26 cellular contexts compared by ENCODE assay signal in the genomic region with DNA sequence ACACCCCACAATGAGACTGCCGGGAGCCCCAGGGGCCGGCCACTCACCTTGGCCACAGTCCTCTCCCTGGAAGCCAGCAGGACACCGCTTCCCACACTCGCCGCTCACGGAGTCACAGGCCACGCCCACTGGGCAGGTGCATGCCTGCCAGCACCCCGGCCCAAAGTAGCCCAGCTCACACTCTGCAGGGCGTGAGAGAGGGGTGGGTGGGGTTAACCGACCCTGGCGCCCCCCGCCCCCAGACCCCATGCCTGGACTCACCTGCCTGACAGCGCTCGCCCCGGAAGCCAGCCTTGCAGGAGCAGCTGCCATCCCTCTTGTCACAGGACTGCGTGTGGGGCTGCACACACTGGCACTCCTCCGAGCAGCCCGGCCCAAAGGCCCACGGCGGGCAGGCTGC. TPM values are rescaled to one million over a fixed set of nuclear protein-coding genes. Genes with fewer than 3 reads are reported as not detected.
DNase-seq lines count a peak whose midpoint lies in the region; ATAC-seq and TF ChIP-seq lines count a peak whose summit lies in the region.
"Had no signal": no experiment of that assay in that cellular context is flagged by ENCODE, and none has a peak within 500 bp of the region (broad histone marks: within the 10 kb centered on the region; RNA-seq: fewer than 3 reads in every experiment).

No MANE protein-coding gene starts in this region.

- H2BK5ac ChIP-seq in mesenchymal stem cell (ENCODE audit: low read depth, low read length, poor library complexity, severe bottlenecking): no peak overlapping the region

- H2BK12ac ChIP-seq in mesenchymal stem cell (ENCODE audit: low read length in 2 of 2): no peak overlapping the region

- BruUV-seq in PC-9 (replicated peaks; lab: Mats Ljungman, UMichigan): no TSS peak

- DNase-seq in NCI-H748 (lab: John Stamatoyannopoulos, UW; ENCODE audit: unreplicated experiment): peak; percentile 10
- no peak for DNase-seq in NCI-H748 treated with DMSO at 0.1 percent for 48 hours (lab: John Stamatoyannopoulos, UW)
- DNase-seq in PC-9: no peak
- DNase-seq in mesenchymal stem cell: no peak
- DNase-seq in tibial artery: no peak
- no peak for DNase-seq in activated CD4-positive, alpha-beta T cell treated with anti-CD3 and anti-CD28 coated beads for 4 hours
- no peak for DNase-seq in NCI-H510A treated with DMSO at 0.1 percent for 48 hours (lab: John Stamatoyannopoulos, UW)
- DNase-seq: activated CD4-positive, alpha-beta T cell treated with anti-CD3 and anti-CD28 coated beads for 1 hour; activated CD8-positive, alpha-beta T cell treated with anti-CD3 and anti-CD28 coated beads for 36 hours; activated effector memory CD4-positive, alpha-beta T cell treated with Interleukin-2 at 50 U/mL for 16 hours; DMS79; GF-D8; H7; immature natural killer cell; KG1; left lung; naive thymus-derived CD4-positive, alpha-beta T cell; NCI-H2171; NCI-H526 treated with DMSO at 0.1 percent for 48 hours; small intestine; stimulated activated CD4-positive, alpha-beta T cell treated with anti-CD3 and anti-CD28 coated beads, Interleukin-1b, Interleukin-23, amount 100 ng/mL, for 48 hours; stimulated activated CD8-positive, alpha-beta memory T cell treated with anti-CD3 and anti-CD28 coated beads, Interleukin-4, amount 100 ng/mL, for 48 hours; stomach had no signal

- no peak overlapping the region for H2AK5ac ChIP-seq in mesenchymal stem cell (ENCODE audit: low read length, severe bottlenecking)

- H3K27me3 ChIP-seq in PC-9 (ENCODE audit: insufficient read depth, low read depth) (no peaks in the 10 kb centered on the region), mesenchymal stem cell (ENCODE audit: control insufficient read depth in 1 of 2, insufficient read depth in 1 of 2, low read length in 2 of 2) (peaks cover 0 to 29% of the 10 kb centered on the region in 2 experiments), tibial artery (no peaks in the 10 kb centered on the region)
- H3K27me3 ChIP-seq: left lung, MG63, stomach had no signal

- H3K27ac ChIP-seq in PC-9 (peak overlapping the region; percentile 69), mesenchymal stem cell (ENCODE audit: low read length, poor library complexity, severe bottlenecking) (no peak overlapping the region), tibial artery (peak overlapping the region; percentile 73 to 75)

- H2BK120ac ChIP-seq in mesenchymal stem cell (ENCODE audit: low read depth, low read length): no peak overlapping the region

- 0 out of 2 replicates have a peak overlapping the region, but pooled peaks have one; percentile 54 for H3K4me2 ChIP-seq in PC-9
- no peak overlapping the region for H3K4me2 ChIP-seq in mesenchymal stem cell (ENCODE audit: low read length, poor library complexity, severe bottlenecking)

- TF ChIP-seq CTCF in PC-9 (conservative IDR thresholded peaks at IDR 0.05): no peak
- TF ChIP-seq CTCF in tibial artery (IDR thresholded peaks at IDR 0.05): no peak

- H3K4ac ChIP-seq in mesenchymal stem cell (ENCODE audit: low read depth in 1 of 2, low read length in 2 of 2): no peak overlapping the region

- ATAC-seq in HG03135 (IDR thresholded peaks at IDR 0.05; ENCODE audit: unreplicated experiment): no peak
- ATAC-seq: activated CD8-positive, alpha-beta T cell treated with anti-CD3 and anti-CD28 coated beads for 36 hours; naive thymus-derived CD4-positive, alpha-beta T cell had no signal

- no peak overlapping the region for H4K8ac ChIP-seq in mesenchymal stem cell (ENCODE audit: low read length)

- H3K4me1 ChIP-seq in PC-9 (replicated peaks; ENCODE audit: insufficient read depth) (peaks cover 31% of the 10 kb centered on the region), mesenchymal stem cell (ENCODE audit: control insufficient read depth, insufficient read depth, low read depth, low read length) (peaks cover 23% of the 10 kb centered on the region), tibial artery (peaks cover 0 to 30% (median 20%) of the 10 kb centered on the region in 4 donors)
- H3K4me1 ChIP-seq: stomach had no signal

- WGBS in mesenchymal stem cell: 89% methylated on average over 20 of the region's 20 CpGs

- H3K18ac ChIP-seq in mesenchymal stem cell (ENCODE audit: low read depth in 1 of 2, low read length in 2 of 2): no peak overlapping the region

- no peaks in the 10 kb centered on the region for H3K9me3 ChIP-seq in PC-9 (ENCODE audit: insufficient read depth, low read depth)
- no peaks in the 10 kb centered on the region for H3K9me3 ChIP-seq in mesenchymal stem cell (ENCODE audit: control insufficient read depth, low read length)
- no peaks in the 10 kb centered on the region for H3K9me3 ChIP-seq in tibial artery
- H3K9me3 ChIP-seq: left lung, MG63, stomach had no signal

- CTCF ChIA-PET in PC-9 (lab: Charles Lee): no interaction called here

- no peak overlapping the region for H3K14ac ChIP-seq in mesenchymal stem cell (ENCODE audit: low read length in 2 of 2)

- H3K9ac ChIP-seq in mesenchymal stem cell (ENCODE audit: low read length): peak overlapping the region; percentile 85

- H3K36me3 ChIP-seq in PC-9 (ENCODE audit: low read depth): no peaks in the 10 kb centered on the region
- H3K36me3 ChIP-seq in mesenchymal stem cell (ENCODE audit: control insufficient read depth in 1 of 2, insufficient read depth in 2 of 2, low read depth in 1 of 2, low read length in 2 of 2): peaks cover 0 to 4% of the 10 kb centered on the region in 2 experiments
- H3K36me3 ChIP-seq in tibial artery: peaks cover 6 to 91% (median 44%) of the 10 kb centered on the region in 3 donors

- H2AFZ ChIP-seq in PC-9 (no peak overlapping the region), mesenchymal stem cell (ENCODE audit: low read depth, low read length) (no peak overlapping the region)

- no peak overlapping the region for H3K23ac ChIP-seq in mesenchymal stem cell (ENCODE audit: low read length in 2 of 2)

- no peak overlapping the region for H4K91ac ChIP-seq in mesenchymal stem cell (ENCODE audit: low read length)

- H3K79me2 ChIP-seq in PC-9 (ENCODE audit: low read depth): no peaks in the 10 kb centered on the region

- H3K4me3 ChIP-seq in PC-9: no peak overlapping the region
- peak overlapping the region in 1 of 2 experiments; percentile 50 for H3K4me3 ChIP-seq in mesenchymal stem cell (ENCODE audit: insufficient read depth in 1 of 2, low read depth in 1 of 2, low read length in 2 of 2)
- H3K4me3 ChIP-seq in tibial artery: no peak overlapping the region
- H3K4me3 ChIP-seq: left lung, MG63, stomach had no signal

- intact Hi-C loops in PC-9 (cut with micrococcal nuclease; ENCODE audit: unreplicated experiment): no loop called here
- intact Hi-C loops in tibial artery (cut with DNase I; ENCODE audit: low total_unique reads): no loop called here

- H3F3A ChIP-seq in PC-9 (ENCODE audit: insufficient read depth, low read depth): peaks cover 19% of the 10 kb centered on the region; the same call in 1 of the 2 replicates

- no peaks in the 10 kb centered on the region for H3K79me1 ChIP-seq in mesenchymal stem cell (replicated peaks; ENCODE audit: low read length, poor library complexity, severe bottlenecking)

- POLR2A ChIA-PET in PC-9 (lab: Charles Lee; ENCODE audit: unreplicated experiment): no interaction called here

- H2BK15ac ChIP-seq in mesenchymal stem cell (ENCODE audit: low read depth, poor library complexity, severe bottlenecking): no peak overlapping the region

- H4K20me1 ChIP-seq in PC-9 (ENCODE audit: insufficient read depth): peaks cover 3% of the 10 kb centered on the region

- no peaks in the 10 kb centered on the region for H3K9me2 ChIP-seq in PC-9 (ENCODE audit: insufficient read depth)

RNA-seq across cellular contexts. Expression of a gene that starts 50.7 kb away (rescaled TPM):
- 25.1 and 29.1 TPM in 2 replicates for total RNA-seq in PC-9 (2021)
- 0.73 TPM for polyA plus RNA-seq in mesenchymal stem cell (2013, experiment 1 of 2)
- polyA plus RNA-seq in mesenchymal stem cell (2013, experiment 2 of 2): 0.49 TPM
- total RNA-seq: activated CD8-positive, alpha-beta T cell treated with anti-CD3 and anti-CD28 coated beads for 36 hours; T-helper 2 cell treated with Interferon-gamma antibody and Interleukin-4, amounts not matched to agents 100 ng/mL and 5 ng/mL, for 36 hours had no signal
- polyA plus RNA-seq: immature natural killer cell; naive thymus-derived CD4-positive, alpha-beta T cell had no signal
